ENCODE assay signal across 1 cellular context in the genomic region with DNA sequence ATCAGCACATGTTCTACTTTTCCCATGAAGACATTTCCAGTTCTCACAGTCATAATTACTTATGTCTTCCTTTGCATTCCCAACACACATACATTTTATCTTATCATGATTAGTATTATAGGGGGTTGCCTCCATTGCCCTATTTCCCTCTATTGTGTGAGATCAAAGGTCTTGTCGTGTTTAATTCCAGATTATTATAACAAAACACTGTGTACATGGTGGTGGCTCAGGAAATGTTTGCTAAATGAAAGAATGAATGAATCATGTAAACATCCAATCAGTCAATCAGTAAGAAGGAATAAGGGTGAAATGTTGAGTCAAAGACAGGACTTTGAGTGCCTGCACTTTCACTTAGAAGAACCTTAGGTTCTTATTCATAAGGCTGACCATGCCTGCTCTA.
TF ChIP-seq lines count a peak whose summit lies in the region.

No MANE protein-coding gene starts in this region.

TF ChIP-seq in A549, 52 proteins besides CTCF, POLR2A, EP300 and RAD21 (continued from another document):
- TF ChIP-seq, protein P1, sequence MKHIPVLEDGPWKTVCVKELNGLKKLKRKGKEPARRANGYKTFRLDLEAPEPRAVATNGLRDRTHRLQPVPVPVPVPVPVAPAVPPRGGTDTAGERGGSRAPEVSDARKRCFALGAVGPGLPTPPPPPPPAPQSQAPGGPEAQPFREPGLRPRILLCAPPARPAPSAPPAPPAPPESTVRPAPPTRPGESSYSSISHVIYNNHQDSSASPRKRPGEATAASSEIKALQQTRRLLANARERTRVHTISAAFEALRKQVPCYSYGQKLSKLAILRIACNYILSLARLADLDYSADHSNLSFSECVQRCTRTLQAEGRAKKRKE (CRISPR knock-in tag; IDR thresholded peaks at IDR 0.05; ENCODE audit: low read depth): no peak
- no peak for TF ChIP-seq FOXS1 (CRISPR knock-in tag; IDR thresholded peaks at IDR 0.05)
- TF ChIP-seq RARB (CRISPR knock-in tag; IDR thresholded peaks at IDR 0.05): no peak
- TF ChIP-seq, protein P2, sequence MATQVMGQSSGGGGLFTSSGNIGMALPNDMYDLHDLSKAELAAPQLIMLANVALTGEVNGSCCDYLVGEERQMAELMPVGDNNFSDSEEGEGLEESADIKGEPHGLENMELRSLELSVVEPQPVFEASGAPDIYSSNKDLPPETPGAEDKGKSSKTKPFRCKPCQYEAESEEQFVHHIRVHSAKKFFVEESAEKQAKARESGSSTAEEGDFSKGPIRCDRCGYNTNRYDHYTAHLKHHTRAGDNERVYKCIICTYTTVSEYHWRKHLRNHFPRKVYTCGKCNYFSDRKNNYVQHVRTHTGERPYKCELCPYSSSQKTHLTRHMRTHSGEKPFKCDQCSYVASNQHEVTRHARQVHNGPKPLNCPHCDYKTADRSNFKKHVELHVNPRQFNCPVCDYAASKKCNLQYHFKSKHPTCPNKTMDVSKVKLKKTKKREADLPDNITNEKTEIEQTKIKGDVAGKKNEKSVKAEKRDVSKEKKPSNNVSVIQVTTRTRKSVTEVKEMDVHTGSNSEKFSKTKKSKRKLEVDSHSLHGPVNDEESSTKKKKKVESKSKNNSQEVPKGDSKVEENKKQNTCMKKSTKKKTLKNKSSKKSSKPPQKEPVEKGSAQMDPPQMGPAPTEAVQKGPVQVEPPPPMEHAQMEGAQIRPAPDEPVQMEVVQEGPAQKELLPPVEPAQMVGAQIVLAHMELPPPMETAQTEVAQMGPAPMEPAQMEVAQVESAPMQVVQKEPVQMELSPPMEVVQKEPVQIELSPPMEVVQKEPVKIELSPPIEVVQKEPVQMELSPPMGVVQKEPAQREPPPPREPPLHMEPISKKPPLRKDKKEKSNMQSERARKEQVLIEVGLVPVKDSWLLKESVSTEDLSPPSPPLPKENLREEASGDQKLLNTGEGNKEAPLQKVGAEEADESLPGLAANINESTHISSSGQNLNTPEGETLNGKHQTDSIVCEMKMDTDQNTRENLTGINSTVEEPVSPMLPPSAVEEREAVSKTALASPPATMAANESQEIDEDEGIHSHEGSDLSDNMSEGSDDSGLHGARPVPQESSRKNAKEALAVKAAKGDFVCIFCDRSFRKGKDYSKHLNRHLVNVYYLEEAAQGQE (IDR thresholded peaks at IDR 0.05): no peak
- TF ChIP-seq, protein P3, sequence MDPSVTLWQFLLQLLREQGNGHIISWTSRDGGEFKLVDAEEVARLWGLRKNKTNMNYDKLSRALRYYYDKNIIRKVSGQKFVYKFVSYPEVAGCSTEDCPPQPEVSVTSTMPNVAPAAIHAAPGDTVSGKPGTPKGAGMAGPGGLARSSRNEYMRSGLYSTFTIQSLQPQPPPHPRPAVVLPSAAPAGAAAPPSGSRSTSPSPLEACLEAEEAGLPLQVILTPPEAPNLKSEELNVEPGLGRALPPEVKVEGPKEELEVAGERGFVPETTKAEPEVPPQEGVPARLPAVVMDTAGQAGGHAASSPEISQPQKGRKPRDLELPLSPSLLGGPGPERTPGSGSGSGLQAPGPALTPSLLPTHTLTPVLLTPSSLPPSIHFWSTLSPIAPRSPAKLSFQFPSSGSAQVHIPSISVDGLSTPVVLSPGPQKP (IDR thresholded peaks at IDR 0.05; ENCODE audit: low read depth, low read length): no peak
